ENCODE assay signal across 41 cellular contexts in the genomic region with DNA sequence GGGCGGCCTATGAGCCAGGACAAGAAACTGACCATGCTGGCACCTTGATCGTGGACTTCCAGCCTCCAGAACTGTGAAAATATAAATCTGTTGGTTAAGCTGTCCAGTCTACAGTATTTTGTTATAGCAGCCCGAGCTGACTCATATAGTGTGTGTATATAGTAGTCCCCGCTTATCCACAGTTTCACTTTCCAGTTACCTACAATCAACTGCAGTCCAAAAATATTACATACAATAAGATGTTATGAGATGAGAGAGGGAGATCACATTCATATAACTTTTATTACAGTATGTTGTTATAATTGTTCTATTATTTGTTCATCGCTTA. TPM values are rescaled to one million over a fixed set of nuclear protein-coding genes. Genes with fewer than 3 reads are reported as not detected.
"Had no signal": no experiment of that assay in that cellular context is flagged by ENCODE, and none has a peak within 500 bp of the region (broad histone marks: within the 10 kb centered on the region; RNA-seq: fewer than 3 reads in every experiment).

No MANE protein-coding gene starts in this region.

- H3K9me3 Mint-ChIP-seq: activated CD4-positive, alpha-beta T cell treated with anti-CD3 and anti-CD28 coated beads, Interleukin-2, amount 10 ng/mL, durations not matched to agents 24 days and 14 days; activated CD8-positive, alpha-beta T cell treated with anti-CD3 and anti-CD28 coated beads for 36 hours; activated naive CD4-positive, alpha-beta T cell treated with anti-CD3 and anti-CD28 coated beads, Interleukin-2, amount 10 ng/mL, durations not matched to agents 7 days and 5 days; activated naive CD4-positive, alpha-beta T cell treated with anti-CD3 and anti-CD28 coated beads, Interleukin-2, amount 50 U/mL, for 24 hours; activated naive CD8-positive, alpha-beta T cell treated with anti-CD3 and anti-CD28 coated beads, Interleukin-2, amount 10 ng/mL, durations not matched to agents 7 days and 5 days; activated naive CD8-positive, alpha-beta T cell treated with anti-CD3 and anti-CD28 coated beads, Interleukin-2, amount 50 U/mL, for 24 hours; activated T-cell treated with anti-CD3 and anti-CD28 coated beads, Interleukin-2, amount 50 U/mL, for 4 hours; activated T-cell treated with anti-CD3 and anti-CD28 coated beads, Interleukin-2, amount 50 U/mL, for 72 hours; activated T-helper 2 cell treated with anti-CD3 and anti-CD28 coated beads, Interferon-gamma antibody, Interleukin-2, Interleukin-4, amounts not matched to agents 10 μg/mL and 5 μg/mL and 100 μg/mL, durations not matched to agents 14 hours and 24 hours and 36 hours; central memory CD8-positive, alpha-beta T cell; T-helper 1 cell treated with Interleukin-12 subunit alpha and Interleukin-12 subunit beta and Interleukin-4 antibody, amounts not matched to agents 30 μg/mL and 1 μg/mL, for 36 hours; T-helper 2 cell treated with Interferon-gamma antibody and Interleukin-4, amounts not matched to agents 5 μg/mL and 100 μg/mL, for 36 hours had no signal

- H3K36me3 Mint-ChIP-seq: activated CD4-positive, alpha-beta memory T cell treated with anti-CD3 and anti-CD28 coated beads for 36 hours; activated naive CD4-positive, alpha-beta T cell treated with anti-CD3 and anti-CD28 coated beads, Interleukin-2, amount 10 ng/mL, durations not matched to agents 7 days and 5 days; activated naive CD4-positive, alpha-beta T cell treated with anti-CD3 and anti-CD28 coated beads, Interleukin-2, amount 50 U/mL, for 24 hours; activated naive CD8-positive, alpha-beta T cell; activated naive CD8-positive, alpha-beta T cell treated with anti-CD3 and anti-CD28 coated beads, Interleukin-2, amount 10 ng/mL, durations not matched to agents 7 days and 5 days; brain had no signal

- H3K4me3 Mint-ChIP-seq: activated B cell treated with CpG ODN at 0.5 μM for 24 hours; activated CD4-positive, alpha-beta memory T cell treated with anti-CD3 and anti-CD28 coated beads for 36 hours; activated CD4-positive, alpha-beta T cell treated with anti-CD3 and anti-CD28 coated beads, Interleukin-2, amount 10 ng/mL, durations not matched to agents 24 days and 14 days; activated CD8-positive, alpha-beta T cell treated with anti-CD3 and anti-CD28 coated beads for 36 hours; activated naive CD4-positive, alpha-beta T cell treated with anti-CD3 and anti-CD28 coated beads, Interleukin-2, amount 10 ng/mL, durations not matched to agents 7 days and 5 days; activated naive CD4-positive, alpha-beta T cell treated with anti-CD3 and anti-CD28 coated beads, Interleukin-2, amount 50 U/mL, for 24 hours; activated naive CD8-positive, alpha-beta T cell; activated naive CD8-positive, alpha-beta T cell treated with anti-CD3 and anti-CD28 coated beads, Interleukin-2, amount 10 ng/mL, durations not matched to agents 7 days and 5 days; activated naive CD8-positive, alpha-beta T cell treated with anti-CD3 and anti-CD28 coated beads, Interleukin-2, amount 50 U/mL, for 24 hours; activated T-cell treated with anti-CD3 and anti-CD28 coated beads, Interleukin-2, amount 50 U/mL, for 4 hours; activated T-cell treated with anti-CD3 and anti-CD28 coated beads, Interleukin-2, amount 50 U/mL, for 72 hours; brain; central memory CD8-positive, alpha-beta T cell; T-helper 1 cell treated with Interleukin-12 subunit alpha and Interleukin-12 subunit beta and Interleukin-4 antibody, amounts not matched to agents 30 μg/mL and 1 μg/mL, for 36 hours; T-helper 2 cell treated with Interferon-gamma antibody and Interleukin-4, amounts not matched to agents 5 μg/mL and 100 μg/mL, for 36 hours had no signal

- H3K27ac Mint-ChIP-seq: activated B cell treated with CpG ODN at 0.5 μM for 24 hours; activated CD4-positive, alpha-beta memory T cell treated with anti-CD3 and anti-CD28 coated beads for 36 hours; activated CD4-positive, alpha-beta T cell treated with anti-CD3 and anti-CD28 coated beads, Interleukin-2, amount 10 ng/mL, durations not matched to agents 24 days and 14 days; activated CD8-positive, alpha-beta T cell treated with anti-CD3 and anti-CD28 coated beads for 36 hours; activated naive CD4-positive, alpha-beta T cell treated with anti-CD3 and anti-CD28 coated beads, Interleukin-2, amount 10 ng/mL, durations not matched to agents 7 days and 5 days; activated naive CD4-positive, alpha-beta T cell treated with anti-CD3 and anti-CD28 coated beads, Interleukin-2, amount 50 U/mL, for 24 hours; activated naive CD8-positive, alpha-beta T cell; activated naive CD8-positive, alpha-beta T cell treated with anti-CD3 and anti-CD28 coated beads, Interleukin-2, amount 10 ng/mL, durations not matched to agents 7 days and 5 days; activated naive CD8-positive, alpha-beta T cell treated with anti-CD3 and anti-CD28 coated beads, Interleukin-2, amount 50 U/mL, for 24 hours; activated T-cell treated with anti-CD3 and anti-CD28 coated beads, Interleukin-2, amount 50 U/mL, for 72 hours; activated T-helper 2 cell treated with anti-CD3 and anti-CD28 coated beads, Interferon-gamma antibody, Interleukin-2, Interleukin-4, amounts not matched to agents 10 μg/mL and 5 μg/mL and 100 μg/mL, durations not matched to agents 14 hours and 24 hours and 36 hours; brain; T-helper 1 cell treated with Interleukin-12 subunit alpha and Interleukin-12 subunit beta and Interleukin-4 antibody, amounts not matched to agents 30 μg/mL and 1 μg/mL, for 36 hours had no signal

- H3K9me3 ChIP-seq: ascending aorta had no signal

- H3K36me3 ChIP-seq: ascending aorta, cardiac muscle cell had no signal

- H3K4me3 ChIP-seq: ascending aorta, cardiac muscle cell had no signal

- H3K27ac ChIP-seq: ascending aorta, cardiac muscle cell, VCaP had no signal

- H3K27me3 Mint-ChIP-seq: activated naive CD8-positive, alpha-beta T cell had no signal

- ATAC-seq: activated CD8-positive, alpha-beta T cell treated with anti-CD3 and anti-CD28 coated beads for 36 hours; activated naive CD8-positive, alpha-beta T cell treated with anti-CD3 and anti-CD28 coated beads, Interleukin-2, amount 50 U/mL, for 24 hours; activated T-cell treated with anti-CD3 and anti-CD28 coated beads, Interleukin-2, amount 50 U/mL, for 4 hours; activated T-cell treated with anti-CD3 and anti-CD28 coated beads, Interleukin-2, amount 50 U/mL, for 72 hours had no signal

- DNase-seq: activated B cell treated with CpG ODN at 0.5 μM for 24 hours; activated CD4-positive, alpha-beta memory T cell treated with anti-CD3 and anti-CD28 coated beads for 36 hours; activated CD4-positive, alpha-beta T cell treated with anti-CD3 and anti-CD28 coated beads for 4 hours; activated CD4-positive, alpha-beta T cell treated with anti-CD3 and anti-CD28 coated beads, Interleukin-2, amount 10 ng/mL, durations not matched to agents 24 days and 14 days; activated CD4-positive, alpha-beta T cell treated with anti-CD3 and anti-CD28 coated beads, Interleukin-2, amount 50 U/mL, for 1 hour; activated CD4-positive, alpha-beta T cell treated with anti-CD3 and anti-CD28 coated beads, Interleukin-2, amount 50 U/mL, for 4 hours; activated CD4-positive, CD25-positive, alpha-beta regulatory T cell treated with anti-CD3 and anti-CD28 coated beads, Interleukin-2, amount 50 U/mL, for 72 hours; activated CD8-positive, alpha-beta memory T cell treated with anti-CD3 and anti-CD28 coated beads, Interleukin-2, amount 50 U/mL, for 4 hours; activated CD8-positive, alpha-beta T cell treated with anti-CD3 and anti-CD28 coated beads for 36 hours; activated effector memory CD4-positive, alpha-beta T cell treated with Interleukin-2 at 50 U/mL for 16 hours; activated gamma-delta T cell; activated naive CD4-positive, alpha-beta T cell treated with anti-CD3 and anti-CD28 coated beads, Interleukin-2, amount 10 ng/mL, durations not matched to agents 7 days and 5 days; activated naive CD4-positive, alpha-beta T cell treated with Interleukin-2 at 50 U/mL for 16 hours; activated naive CD8-positive, alpha-beta T cell treated with anti-CD3 and anti-CD28 coated beads, Interleukin-2, amount 10 ng/mL, durations not matched to agents 7 days and 5 days; activated naive CD8-positive, alpha-beta T cell treated with anti-CD3 and anti-CD28 coated beads, Interleukin-2, amount 50 U/mL, for 24 hours; activated T-cell treated with anti-CD3 and anti-CD28 coated beads for 4 hours; activated T-cell treated with anti-CD3 and anti-CD28 coated beads, Interleukin-2, amount 50 U/mL, for 1 hour; activated T-cell treated with anti-CD3 and anti-CD28 coated beads, Interleukin-2, amount 50 U/mL, for 4 hours; activated T-cell treated with anti-CD3 and anti-CD28 coated beads, Interleukin-2, amount 50 U/mL, for 72 hours; amygdala; anterior cingulate cortex; caudate nucleus; cerebellar nuclear complex; T-helper 1 cell; T-helper 2 cell; T-helper 9 cell had no signal

- FAIRE-seq: bronchial epithelial cell, TTC549 had no signal

RNA-seq across cellular contexts. Expression of gene MT3, which starts 4.9 kb away (rescaled TPM):
- total RNA-seq: activated B cell treated with CpG ODN at 0.5 μM for 24 hours, ascending aorta, bronchial epithelial cell, cardiac muscle cell had no signal

RNA-seq across cellular contexts. Expression of gene MT2A, which starts 14.1 kb away (rescaled TPM):
- total RNA-seq: cardiac muscle cell had no signal

RNA-seq across cellular contexts. Expression of gene MT4, which starts 29.4 kb away (rescaled TPM):
- total RNA-seq: activated B cell treated with CpG ODN at 0.5 μM for 24 hours; activated CD4-positive, alpha-beta memory T cell treated with anti-CD3 and anti-CD28 coated beads for 36 hours; activated CD4-positive, alpha-beta T cell treated with anti-CD3 and anti-CD28 coated beads, Interleukin-2, amount 10 ng/mL, durations not matched to agents 24 days and 14 days; activated CD8-positive, alpha-beta memory T cell treated with anti-CD3 and anti-CD28 coated beads for 36 hours; activated CD8-positive, alpha-beta T cell treated with anti-CD3 and anti-CD28 coated beads for 36 hours; activated naive CD8-positive, alpha-beta T cell treated with anti-CD3 and anti-CD28 coated beads, Interleukin-2, amount 10 ng/mL, durations not matched to agents 7 days and 5 days; activated T-cell treated with anti-CD3 and anti-CD28 coated beads, Interleukin-2, amount 50 U/mL, for 4 hours; activated T-cell treated with anti-CD3 and anti-CD28 coated beads, Interleukin-2, amount 50 U/mL, for 72 hours; activated T-helper 2 cell treated with anti-CD3 and anti-CD28 coated beads, Interferon-gamma antibody, Interleukin-2, Interleukin-4, amounts not matched to agents 10 μg/mL and 5 μg/mL and 100 μg/mL, durations not matched to agents 14 hours and 24 hours and 36 hours; ascending aorta; bronchial epithelial cell; cardiac muscle cell; chondrocyte had no signal
- polyA plus RNA-seq: adipose tissue, cardiac muscle cell had no signal

RNA-seq across cellular contexts. Expression of gene MT1M, which starts 38.2 kb away (rescaled TPM):
- total RNA-seq: activated B cell treated with CpG ODN at 0.5 μM for 24 hours; activated CD4-positive, alpha-beta memory T cell treated with anti-CD3 and anti-CD28 coated beads for 36 hours; activated CD4-positive, alpha-beta T cell treated with anti-CD3 and anti-CD28 coated beads, Interleukin-2, amount 10 ng/mL, durations not matched to agents 24 days and 14 days; activated CD8-positive, alpha-beta memory T cell treated with anti-CD3 and anti-CD28 coated beads for 36 hours; activated CD8-positive, alpha-beta T cell treated with anti-CD3 and anti-CD28 coated beads for 36 hours; activated naive CD8-positive, alpha-beta T cell treated with anti-CD3 and anti-CD28 coated beads, Interleukin-2, amount 10 ng/mL, durations not matched to agents 7 days and 5 days; activated T-helper 2 cell treated with anti-CD3 and anti-CD28 coated beads, Interferon-gamma antibody, Interleukin-2, Interleukin-4, amounts not matched to agents 10 μg/mL and 5 μg/mL and 100 μg/mL, durations not matched to agents 14 hours and 24 hours and 36 hours; cardiac muscle cell had no signal
- polyA plus RNA-seq: cardiac muscle cell had no signal
